ENCODE assay signal across 12 cellular contexts in genomic region chr13:49569993-49570689, GRCh38. TPM values are rescaled to one million over a fixed set of nuclear protein-coding genes. Genes with fewer than 3 reads are reported as not detected.
DNase-seq lines count a peak whose midpoint lies in the region; ATAC-seq and TF ChIP-seq lines count a peak whose summit lies in the region.
"Had no signal": no experiment of that assay in that cellular context is flagged by ENCODE, and none has a peak within 500 bp of the region (broad histone marks: within the 10 kb centered on the region; RNA-seq: fewer than 3 reads in every experiment).

No MANE protein-coding gene starts in this region.

- H3K4me3 ChIP-seq in naive thymus-derived CD4-positive, alpha-beta T cell (ENCODE audit: low read length): no peak overlapping the region
- no peak overlapping the region for H3K4me3 ChIP-seq in foreskin fibroblast (ENCODE audit: low read depth in 1 of 2, low read length in 2 of 2)

- POLR2A ChIA-PET in naive thymus-derived CD4-positive, alpha-beta T cell (lab: Charles Lee): interaction anchor here (1.6 kb wide), 1 partner anchor 15 kb away, joined by 4 read pairs; the partner anchor contains the start of gene RCBTB1

- H3K4me1 Mint-ChIP-seq in activated naive CD4-positive, alpha-beta T cell treated with anti-CD3 and anti-CD28 coated beads, Interleukin-2, amount 10 ng/mL, durations not matched to agents 7 days and 5 days: peaks cover 14% of the 10 kb centered on the region
- peaks cover 11 to 26% (median 21%) of the 10 kb centered on the region in 7 donors for H3K4me1 Mint-ChIP-seq in naive thymus-derived CD4-positive, alpha-beta T cell

- no peaks in the 10 kb centered on the region for H3K27me3 Mint-ChIP-seq in activated naive CD4-positive, alpha-beta T cell treated with anti-CD3 and anti-CD28 coated beads, Interleukin-2, amount 10 ng/mL, durations not matched to agents 7 days and 5 days
- no peaks in the 10 kb centered on the region for H3K27me3 Mint-ChIP-seq in naive thymus-derived CD4-positive, alpha-beta T cell

- intact Hi-C loops in naive thymus-derived CD4-positive, alpha-beta T cell (cut with micrococcal nuclease): no loop called here

- no peak for TF ChIP-seq CTCF in foreskin fibroblast (IDR thresholded peaks at IDR 0.05; ENCODE audit: low read depth, low read length)

- H3K4me3 Mint-ChIP-seq in activated naive CD4-positive, alpha-beta T cell treated with anti-CD3 and anti-CD28 coated beads, Interleukin-2, amount 10 ng/mL, durations not matched to agents 7 days and 5 days: no peak overlapping the region
- peak overlapping the region in 1 of 10 donors; percentile 31 for H3K4me3 Mint-ChIP-seq in naive thymus-derived CD4-positive, alpha-beta T cell

- H3K27me3 ChIP-seq in naive thymus-derived CD4-positive, alpha-beta T cell (ENCODE audit: control insufficient read depth in 2 of 2, insufficient read depth in 2 of 2, low read length in 2 of 2): no peaks in the 10 kb centered on the region

- no peaks in the 10 kb centered on the region for H3K9me3 ChIP-seq in naive thymus-derived CD4-positive, alpha-beta T cell (ENCODE audit: control insufficient read depth in 2 of 3, low read length in 3 of 3)

- DNase-seq in SIG-M5 treated with dmso at 0.1 percent for 504 hours (lab: John Stamatoyannopoulos, UW; ENCODE audit: unreplicated experiment) (peak; percentile 3), SIG-M5 (lab: John Stamatoyannopoulos, UW) (no peak), foreskin fibroblast (no peak), mesenteric fat pad (ENCODE audit: low spot score) (no peak)
- DNase-seq in activated naive CD4-positive, alpha-beta T cell treated with anti-CD3 and anti-CD28 coated beads, Interleukin-2, amount 10 ng/mL, durations not matched to agents 7 days and 5 days: no peak
- no peak for DNase-seq in naive thymus-derived CD4-positive, alpha-beta T cell
- DNase-seq: ACHN, Karpas-422, NCI-H510A treated with DMSO at 0.1 percent for 48 hours had no signal

- no peak overlapping the region for H3K27ac ChIP-seq in naive thymus-derived CD4-positive, alpha-beta T cell (ENCODE audit: low read depth, low read length)

- H3K27ac Mint-ChIP-seq in activated naive CD4-positive, alpha-beta T cell treated with anti-CD3 and anti-CD28 coated beads, Interleukin-2, amount 10 ng/mL, durations not matched to agents 7 days and 5 days: peak overlapping the region; percentile 34
- H3K27ac Mint-ChIP-seq in naive thymus-derived CD4-positive, alpha-beta T cell: peak overlapping the region in 6 of 9 donors; percentile 7 to 39 (median 18)

- no peaks in the 10 kb centered on the region for H3K9me3 Mint-ChIP-seq in activated naive CD4-positive, alpha-beta T cell treated with anti-CD3 and anti-CD28 coated beads, Interleukin-2, amount 10 ng/mL, durations not matched to agents 7 days and 5 days
- no peaks in the 10 kb centered on the region for H3K9me3 Mint-ChIP-seq in naive thymus-derived CD4-positive, alpha-beta T cell

- ATAC-seq in HG02852 (IDR thresholded peaks at IDR 0.05; ENCODE audit: unreplicated experiment) (peak; percentile 67), HG03280 (IDR thresholded peaks at IDR 0.05; ENCODE audit: unreplicated experiment) (no peak)
- ATAC-seq in naive thymus-derived CD4-positive, alpha-beta T cell: peak; percentile 4

- H3K4me1 ChIP-seq in naive thymus-derived CD4-positive, alpha-beta T cell (ENCODE audit: control insufficient read depth in 2 of 2, insufficient read depth in 2 of 2, low read length in 2 of 2): peaks cover 3 to 10% of the 10 kb centered on the region in 2 donors

- H3K36me3 Mint-ChIP-seq in activated naive CD4-positive, alpha-beta T cell treated with anti-CD3 and anti-CD28 coated beads, Interleukin-2, amount 10 ng/mL, durations not matched to agents 7 days and 5 days: peaks cover 10% of the 10 kb centered on the region
- H3K36me3 Mint-ChIP-seq in naive thymus-derived CD4-positive, alpha-beta T cell: peaks cover 4 to 23% (median 14%) of the 10 kb centered on the region in 5 donors

- CTCF ChIA-PET in activated naive CD4-positive, alpha-beta T cell treated with anti-CD3 and anti-CD28 coated beads, Interleukin-2, amount 10 ng/mL, durations not matched to agents 7 days and 5 days (lab: Charles Lee): interaction anchor here (0.9 kb wide), 1 partner anchor 41 kb away, joined by 3 read pairs; no protein-coding TSS in a partner anchor
- CTCF ChIA-PET in naive thymus-derived CD4-positive, alpha-beta T cell (lab: Charles Lee): no interaction called here

- H3K36me3 ChIP-seq in naive thymus-derived CD4-positive, alpha-beta T cell (ENCODE audit: control insufficient read depth in 2 of 3, insufficient read depth in 3 of 3, low read length in 3 of 3): peaks cover 0 to 13% (median 6%) of the 10 kb centered on the region in 3 experiments

RNA-seq across cellular contexts. Expression of gene RCBTB1, which starts 15.2 kb away (rescaled TPM):
- total RNA-seq in naive thymus-derived CD4-positive, alpha-beta T cell: 10 to 100 TPM; 16.3 to 22.2 (median 20.4) TPM
- 10 to 100 TPM in 1 of 2 donors, 1 to 10 TPM in 1; 8.1 to 12.9 TPM for polyA plus RNA-seq in naive thymus-derived CD4-positive, alpha-beta T cell
- 15.6 TPM for total RNA-seq in mesenteric fat pad

RNA-seq across cellular contexts. Expression of gene ARL11, which starts 58.2 kb away (rescaled TPM):
- total RNA-seq in naive thymus-derived CD4-positive, alpha-beta T cell: 1 to 10 TPM in 2 of 5 experiments, under 1 TPM in 3; 0.48 to 3.4 (median 0.95) TPM
- under 1 TPM; 0.30 to 0.38 TPM for polyA plus RNA-seq in naive thymus-derived CD4-positive, alpha-beta T cell
- 2.6 TPM for total RNA-seq in mesenteric fat pad
- total RNA-seq: kidney epithelial cell had no signal
